11 cellular contexts compared by ENCODE assay signal in the genomic region with DNA sequence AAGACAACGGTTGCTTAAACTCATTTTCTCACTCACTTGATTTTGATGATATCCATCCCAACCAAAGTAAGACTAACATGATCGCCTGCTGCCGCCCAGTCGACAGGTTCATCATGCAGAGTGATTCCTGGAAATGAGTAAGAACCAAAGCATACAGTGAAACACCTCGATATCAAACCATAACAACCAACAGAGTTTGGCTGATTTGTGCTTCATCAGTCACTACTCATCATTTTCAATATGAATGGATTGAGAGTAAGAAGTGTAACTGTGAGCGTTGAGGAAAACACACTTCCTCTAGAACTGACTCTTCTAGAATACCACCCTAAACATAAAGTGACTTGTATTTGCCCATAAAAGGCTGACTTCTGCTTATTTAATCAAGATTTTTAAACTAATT. TPM values are rescaled to one million over a fixed set of nuclear protein-coding genes. Genes with fewer than 3 reads are reported as not detected.
DNase-seq lines count a peak whose midpoint lies in the region; ATAC-seq and TF ChIP-seq lines count a peak whose summit lies in the region.
"Had no signal": no experiment of that assay in that cellular context is flagged by ENCODE, and none has a peak within 500 bp of the region (broad histone marks: within the 10 kb centered on the region; RNA-seq: fewer than 3 reads in every experiment).

No MANE protein-coding gene starts in this region.

- ATAC-seq in GM21381 (IDR thresholded peaks at IDR 0.05; ENCODE audit: unreplicated experiment) (peak; percentile 82), HG03196 (IDR thresholded peaks at IDR 0.05; ENCODE audit: unreplicated experiment) (peak; percentile 88)
- ATAC-seq: CD8-positive, alpha-beta T cell had no signal

- no peaks in the 10 kb centered on the region for H3K27me3 Mint-ChIP-seq in activated naive CD8-positive, alpha-beta T cell treated with anti-CD3 and anti-CD28 coated beads for 36 hours

- peaks cover 52% of the 10 kb centered on the region for H3K4me1 Mint-ChIP-seq in activated naive CD8-positive, alpha-beta T cell treated with anti-CD3 and anti-CD28 coated beads for 36 hours

- in situ Hi-C loops in GM13977 (cut with MboI; ENCODE audit: low pct_unique_long_range_greater_than_20kb, low sequenced_read_pairs, unreplicated experiment) (no loop called here), ACHN (cut with HindIII; ENCODE audit: low pct_ligation_motif_present, low pct_unique_long_range_greater_than_20kb, low sequenced_read_pairs) (no loop called here)

- H3K36me3 Mint-ChIP-seq in activated naive CD8-positive, alpha-beta T cell treated with anti-CD3 and anti-CD28 coated beads for 36 hours, result peaks cover 64% of the 10 kb centered on the region

- no peak overlapping the region for H3K4me3 Mint-ChIP-seq in activated naive CD8-positive, alpha-beta T cell treated with anti-CD3 and anti-CD28 coated beads for 36 hours
- H3K4me3 Mint-ChIP-seq: CD8-positive, alpha-beta T cell had no signal

- TF ChIP-seq CTCF in GM13977 (IDR thresholded peaks at IDR 0.05; ENCODE audit: extremely low read depth, insufficient read depth, missing control alignments), result no peak

- H3K27ac Mint-ChIP-seq in activated naive CD8-positive, alpha-beta T cell treated with anti-CD3 and anti-CD28 coated beads for 36 hours, result peak overlapping the region; percentile 70
- H3K27ac Mint-ChIP-seq: CD8-positive, alpha-beta T cell had no signal

- DNase-seq in GM13977 (ENCODE audit: low spot score) (peak; percentile 27), AG08395 (ENCODE audit: low spot score) (no peak), GF-D8 (lab: John Stamatoyannopoulos, UW) (no peak), Kasumi-1 (lab: John Stamatoyannopoulos, UW) (no peak), ACHN (no peak)
- DNase-seq in activated naive CD8-positive, alpha-beta T cell treated with anti-CD3 and anti-CD28 coated beads for 36 hours, result peak; percentile 51
- DNase-seq: CD8-positive, alpha-beta T cell; kidney; NCI-H2171 treated with DMSO at 0.1 percent for 48 hours had no signal

- H3K9me3 Mint-ChIP-seq in activated naive CD8-positive, alpha-beta T cell treated with anti-CD3 and anti-CD28 coated beads for 36 hours, result no peaks in the 10 kb centered on the region
- H3K9me3 Mint-ChIP-seq: CD8-positive, alpha-beta T cell had no signal

RNA-seq across cellular contexts. Expression of a gene that starts 29.2 kb away (rescaled TPM):
- total RNA-seq in activated naive CD8-positive, alpha-beta T cell treated with anti-CD3 and anti-CD28 coated beads for 36 hours, result 1 to 10 TPM in 1 of 2 experiments, under 1 TPM in 1; 0.46 to 1.8 TPM

Comparison
In these comparisons a context has a peak if more than half of its experiments do, and no peak if none do; other contexts are left out.
1. DNase-seq: peak in GM13977 (single experiment) and activated naive CD8-positive, alpha-beta T cell treated with anti-CD3 and anti-CD28 coated beads for 36 hours (single experiment); none in AG08395 (single experiment), GF-D8 (single experiment), Kasumi-1 (0 of 2) and ACHN (single experiment).